In the genomic region with DNA sequence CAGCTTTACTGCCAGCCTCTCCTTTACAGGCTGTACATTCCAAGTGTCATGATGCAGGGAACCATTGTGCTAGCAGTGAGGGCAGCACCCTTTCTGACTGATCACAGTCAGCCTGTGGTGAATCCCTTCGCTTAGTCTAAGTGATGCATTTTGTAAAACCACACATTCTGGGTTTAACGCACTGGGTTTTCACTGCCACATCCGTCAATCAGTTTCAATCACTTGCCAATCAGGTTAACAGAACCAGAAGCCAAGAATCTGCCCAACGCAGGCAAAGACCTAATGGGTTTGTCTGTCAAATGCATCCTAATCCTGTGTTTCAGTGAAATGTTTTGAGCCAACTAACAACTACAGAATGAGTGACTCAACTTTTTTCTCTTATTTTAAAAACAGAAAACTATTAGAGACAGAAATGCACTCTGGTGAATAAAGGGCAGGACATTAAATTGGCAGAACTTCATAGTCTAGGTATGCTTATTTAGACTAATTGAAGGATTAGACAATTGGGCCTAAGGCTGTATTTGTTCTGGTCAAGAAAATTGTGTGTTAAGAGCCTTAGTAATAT, we compare ENCODE assay signal across 17 cellular contexts.
DNase-seq lines count a peak whose midpoint lies in the region; ATAC-seq and TF ChIP-seq lines count a peak whose summit lies in the region.
"Had no signal": no experiment of that assay in that cellular context is flagged by ENCODE, and none has a peak within 500 bp of the region (broad histone marks: within the 10 kb centered on the region; RNA-seq: fewer than 3 reads in every experiment).

No MANE protein-coding gene starts in this region.

- TF ChIP-seq RAD21 in neural cell (conservative IDR thresholded peaks at IDR 0.05): no peak

- no peaks in the 10 kb centered on the region for H3F3A ChIP-seq in neural cell (ENCODE audit: insufficient read depth, low read length, poor library complexity, severe bottlenecking)

- in situ Hi-C loops in mammary epithelial cell (cut with MboI; ENCODE audit: low sequenced_read_pairs in 2 of 2): no loop called here

- 77% methylated on average over 4 of the region's 4 CpGs for WGBS in mammary epithelial cell (ENCODE audit: low coverage, missing lambda C conversion rate)

- ATAC-seq in upper lobe of right lung: peak; percentile 13
- ATAC-seq in GM21526 (IDR thresholded peaks at IDR 0.05; ENCODE audit: low FRiP score, unreplicated experiment): no peak
- ATAC-seq: CD8-positive, alpha-beta T cell had no signal

- TF ChIP-seq CTCF in mammary epithelial cell (conservative IDR thresholded peaks at IDR 0.05 in 1 of 2, IDR thresholded peaks at IDR 0.05 in 1 of 2; ENCODE audit: extremely low read depth in 1 of 2, insufficient read depth in 1 of 2, low read depth in 1 of 2, low read length in 2 of 2) (no peak), breast epithelium (IDR thresholded peaks at IDR 0.05) (no peak), neural cell (IDR thresholded peaks at IDR 0.05; ENCODE audit: poor library complexity, severe bottlenecking) (no peak), upper lobe of right lung (IDR thresholded peaks at IDR 0.05) (no peak)

- H3K9me2 ChIP-seq in neural cell (ENCODE audit: insufficient read depth, low read length): no peaks in the 10 kb centered on the region

- CTCF ChIA-PET in mammary epithelial cell (lab: Charles Lee; ENCODE audit: low non-redundant PET): no interaction called here

- dilution Hi-C loops in mammary epithelial cell (cut with HindIII; ENCODE audit: low sequenced_read_pairs): no loop called here

- H3K4me1 ChIP-seq in mammary epithelial cell (ENCODE audit: insufficient read depth, low read length) (no peaks in the 10 kb centered on the region), breast epithelium (no peaks in the 10 kb centered on the region), adipocyte (ENCODE audit: control insufficient read depth, insufficient read depth, low read length) (no peaks in the 10 kb centered on the region), upper lobe of right lung (no peaks in the 10 kb centered on the region)
- H3K4me1 ChIP-seq: HAP-1 had no signal

- H3K27ac ChIP-seq in mammary epithelial cell (ENCODE audit: insufficient read depth, low read depth, low read length) (no peak overlapping the region), breast epithelium (no peak overlapping the region), neural cell (ENCODE audit: low read length) (no peak overlapping the region), upper lobe of right lung (no peak overlapping the region)
- H3K27ac ChIP-seq: 22Rv1 had no signal

- H3K79me2 ChIP-seq in mammary epithelial cell (ENCODE audit: insufficient read depth, low read length) (no peaks in the 10 kb centered on the region), neural cell (replicated peaks; ENCODE audit: insufficient read depth, low read length) (no peaks in the 10 kb centered on the region)

- H3K9me3 ChIP-seq in mammary epithelial cell (replicated peaks; ENCODE audit: insufficient read depth, low read length) (no peaks in the 10 kb centered on the region), breast epithelium (no peaks in the 10 kb centered on the region), adipocyte (ENCODE audit: control insufficient read depth, low read length) (no peaks in the 10 kb centered on the region), neural cell (ENCODE audit: low read length) (no peaks in the 10 kb centered on the region), upper lobe of right lung (no peaks in the 10 kb centered on the region)
- H3K9me3 ChIP-seq: HAP-1 had no signal

- no peak for TF ChIP-seq POLR2A in breast epithelium (IDR thresholded peaks at IDR 0.05)

- DNase-seq in mammary epithelial cell (peak; percentile 5), breast epithelium (ENCODE audit: low spot score in 2 of 2) (no peak), adipocyte (ENCODE audit: low read depth) (peak; percentile 30), upper lobe of right lung (no peak), hypothalamus (lab: John Stamatoyannopoulos, UW) (no peak)
- DNase-seq in activated T-cell treated with anti-CD3 and anti-CD28 coated beads, Interleukin-2, amount 50 U/mL, for 48 hours: no peak
- DNase-seq: CD8-positive, alpha-beta T cell; COR-L47; DMS153; DMS79 treated with DMSO at 0.1 percent for 48 hours; GDM1; GOT3; HFFc6 had no signal

- TF ChIP-seq EP300 in neural cell (conservative IDR thresholded peaks at IDR 0.05; ENCODE audit: poor library complexity, severe bottlenecking): peak; percentile 62

- H3K27me3 ChIP-seq in mammary epithelial cell (ENCODE audit: insufficient read depth, low read length) (peaks cover 1% of the 10 kb centered on the region), breast epithelium (no peaks in the 10 kb centered on the region), adipocyte (replicated peaks; ENCODE audit: control insufficient read depth, insufficient read depth, low read length) (no peaks in the 10 kb centered on the region), neural cell (ENCODE audit: insufficient read depth, low read depth, low read length) (no peaks in the 10 kb centered on the region), upper lobe of right lung (no peaks in the 10 kb centered on the region)

- H3K4me2 ChIP-seq in mammary epithelial cell (ENCODE audit: insufficient read depth, low read depth, low read length): no peak overlapping the region
- H3K4me2 ChIP-seq in neural cell (ENCODE audit: low read length): no peak overlapping the region

- no peak overlapping the region for H2AFZ ChIP-seq in mammary epithelial cell (ENCODE audit: low read depth, low read length)
- no peak overlapping the region for H2AFZ ChIP-seq in neural cell (ENCODE audit: low read depth, low read length)

- BruUV-seq in mammary epithelial cell (replicated peaks; lab: Mats Ljungman, UMichigan): no TSS peak

- intact Hi-C loops in mammary epithelial cell (cut with micrococcal nuclease) (no loop called here), breast epithelium (cut with DNase I; ENCODE audit: low total_unique reads) (no loop called here), upper lobe of right lung (cut with DNase I) (no loop called here)

- H3K4me3 ChIP-seq in mammary epithelial cell (replicated peaks in 1 of 3; ENCODE audit: insufficient read depth in 1 of 3, low read depth in 2 of 3, low read length in 3 of 3) (no peak overlapping the region), breast epithelium (no peak overlapping the region), adipocyte (ENCODE audit: low read length) (no peak overlapping the region), neural cell (ENCODE audit: low read length) (no peak overlapping the region), upper lobe of right lung (no peak overlapping the region)
- H3K4me3 ChIP-seq: HAP-1 had no signal

- H3K36me3 ChIP-seq in mammary epithelial cell (ENCODE audit: insufficient read depth, low read length) (no peaks in the 10 kb centered on the region), breast epithelium (no peaks in the 10 kb centered on the region), adipocyte (ENCODE audit: control insufficient read depth, insufficient read depth, low read length, severe bottlenecking) (no peaks in the 10 kb centered on the region), neural cell (ENCODE audit: insufficient read depth, low read length) (no peaks in the 10 kb centered on the region), upper lobe of right lung (no peaks in the 10 kb centered on the region)
- H3K36me3 ChIP-seq: HAP-1 had no signal

- no peaks in the 10 kb centered on the region for H4K20me1 ChIP-seq in mammary epithelial cell (ENCODE audit: insufficient read depth, low read length)
- no peaks in the 10 kb centered on the region for H4K20me1 ChIP-seq in neural cell (ENCODE audit: insufficient read depth)

- H3K9ac ChIP-seq in mammary epithelial cell (ENCODE audit: insufficient read depth, low read length) (no peak overlapping the region), adipocyte (ENCODE audit: low read length) (no peak overlapping the region), neural cell (ENCODE audit: low read length) (no peak overlapping the region)

TF ChIP-seq in neural cell, 6 proteins besides CTCF, POLR2A, EP300 and RAD21:
- TF ChIP-seq POLR2AphosphoS5 (IDR thresholded peaks at IDR 0.05) (no peak), SMC3 (conservative IDR thresholded peaks at IDR 0.05; ENCODE audit: poor library complexity) (no peak), TAF1 (IDR thresholded peaks at IDR 0.05; ENCODE audit: low read depth) (no peak), EZH2 (IDR thresholded peaks at IDR 0.05; ENCODE audit: borderline replicate concordance, insufficient read depth, low read length, poor library complexity, severe bottlenecking) (no peak), MXI1 (conservative IDR thresholded peaks at IDR 0.05; ENCODE audit: poor library complexity, severe bottlenecking) (no peak)
- TF ChIP-seq, protein P1, sequence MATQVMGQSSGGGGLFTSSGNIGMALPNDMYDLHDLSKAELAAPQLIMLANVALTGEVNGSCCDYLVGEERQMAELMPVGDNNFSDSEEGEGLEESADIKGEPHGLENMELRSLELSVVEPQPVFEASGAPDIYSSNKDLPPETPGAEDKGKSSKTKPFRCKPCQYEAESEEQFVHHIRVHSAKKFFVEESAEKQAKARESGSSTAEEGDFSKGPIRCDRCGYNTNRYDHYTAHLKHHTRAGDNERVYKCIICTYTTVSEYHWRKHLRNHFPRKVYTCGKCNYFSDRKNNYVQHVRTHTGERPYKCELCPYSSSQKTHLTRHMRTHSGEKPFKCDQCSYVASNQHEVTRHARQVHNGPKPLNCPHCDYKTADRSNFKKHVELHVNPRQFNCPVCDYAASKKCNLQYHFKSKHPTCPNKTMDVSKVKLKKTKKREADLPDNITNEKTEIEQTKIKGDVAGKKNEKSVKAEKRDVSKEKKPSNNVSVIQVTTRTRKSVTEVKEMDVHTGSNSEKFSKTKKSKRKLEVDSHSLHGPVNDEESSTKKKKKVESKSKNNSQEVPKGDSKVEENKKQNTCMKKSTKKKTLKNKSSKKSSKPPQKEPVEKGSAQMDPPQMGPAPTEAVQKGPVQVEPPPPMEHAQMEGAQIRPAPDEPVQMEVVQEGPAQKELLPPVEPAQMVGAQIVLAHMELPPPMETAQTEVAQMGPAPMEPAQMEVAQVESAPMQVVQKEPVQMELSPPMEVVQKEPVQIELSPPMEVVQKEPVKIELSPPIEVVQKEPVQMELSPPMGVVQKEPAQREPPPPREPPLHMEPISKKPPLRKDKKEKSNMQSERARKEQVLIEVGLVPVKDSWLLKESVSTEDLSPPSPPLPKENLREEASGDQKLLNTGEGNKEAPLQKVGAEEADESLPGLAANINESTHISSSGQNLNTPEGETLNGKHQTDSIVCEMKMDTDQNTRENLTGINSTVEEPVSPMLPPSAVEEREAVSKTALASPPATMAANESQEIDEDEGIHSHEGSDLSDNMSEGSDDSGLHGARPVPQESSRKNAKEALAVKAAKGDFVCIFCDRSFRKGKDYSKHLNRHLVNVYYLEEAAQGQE (IDR thresholded peaks at IDR 0.05; ENCODE audit: borderline replicate concordance): no peak

Comparison
In these comparisons a context has a peak if more than half of its experiments do, and no peak if none do; other contexts are left out.
1. DNase-seq: peak in mammary epithelial cell (single experiment) and adipocyte (single experiment); none in breast epithelium (0 of 2), upper lobe of right lung (single experiment), hypothalamus (0 of 51) and activated T-cell treated with anti-CD3 and anti-CD28 coated beads, Interleukin-2, amount 50 U/mL, for 48 hours (0 of 2).